Comparison of ENCODE assay signal across 27 cellular contexts in genomic region chr10:22447068-22447467, GRCh38.
"Had no signal": no experiment of that assay in that cellular context is flagged by ENCODE, and none has a peak within 500 bp of the region (broad histone marks: within the 10 kb centered on the region; RNA-seq: fewer than 3 reads in every experiment).

No MANE protein-coding gene starts in this region.

- H3K27me3 ChIP-seq: ascending aorta, brain microvascular endothelial cell had no signal

- H3K36me3 ChIP-seq: ascending aorta, brain microvascular endothelial cell had no signal

- ATAC-seq: activated CD4-positive, alpha-beta T cell treated with anti-CD3 and anti-CD28 coated beads for 36 hours; activated naive CD4-positive, alpha-beta T cell treated with anti-CD3 and anti-CD28 coated beads, Interleukin-2, amount 50 U/mL, for 72 hours; activated T-cell treated with anti-CD3 and anti-CD28 coated beads, Interleukin-2, amount 50 U/mL, for 72 hours; esophagus mucosa; T-helper 17 cell had no signal

- H3K4me3 ChIP-seq: ascending aorta, coronary artery, dorsolateral prefrontal cortex had no signal

- H3K27ac ChIP-seq: ascending aorta, brain microvascular endothelial cell, coronary artery, dorsolateral prefrontal cortex had no signal

- FAIRE-seq: bronchial epithelial cell had no signal

- H3K9me3 ChIP-seq: ascending aorta had no signal

- DNase-seq: activated CD4-positive, alpha-beta memory T cell treated with anti-CD3 and anti-CD28 coated beads for 36 hours; activated CD4-positive, alpha-beta T cell treated with anti-CD3 and anti-CD28 coated beads for 36 hours; activated CD4-positive, alpha-beta T cell treated with anti-CD3 and anti-CD28 coated beads, Interleukin-2, amount 10 ng/mL, durations not matched to agents 24 days and 14 days; activated CD4-positive, CD25-positive, alpha-beta regulatory T cell; activated CD4-positive, CD25-positive, alpha-beta regulatory T cell treated with anti-CD3 and anti-CD28 coated beads, Interleukin-2, amount 50 U/mL, for 72 hours; activated CD8-positive, alpha-beta memory T cell treated with anti-CD3 and anti-CD28 coated beads, Interleukin-2, amount 50 U/mL, for 48 hours; activated gamma-delta T cell; activated naive CD4-positive, alpha-beta T cell; activated naive CD4-positive, alpha-beta T cell treated with anti-CD3 and anti-CD28 coated beads, Interleukin-2, amount 10 ng/mL, durations not matched to agents 7 days and 5 days; activated naive CD8-positive, alpha-beta T cell treated with anti-CD3 and anti-CD28 coated beads, Interleukin-2, amount 10 ng/mL, durations not matched to agents 7 days and 5 days; activated T-cell treated with anti-CD3 and anti-CD28 coated beads for 4 hours; activated T-cell treated with anti-CD3 and anti-CD28 coated beads, Interleukin-2, amount 50 U/mL, for 24 hours; activated T-cell treated with anti-CD3 and anti-CD28 coated beads, Interleukin-2, amount 50 U/mL, for 72 hours; brain microvascular endothelial cell; dorsolateral prefrontal cortex; effector memory CD4-positive, alpha-beta T cell; endodermal cell; foreskin fibroblast; head of caudate nucleus; T-helper 1 cell; T-helper 17 cell; T1000 had no signal
